1 cellular context compared by ENCODE assay signal in the genomic region with DNA sequence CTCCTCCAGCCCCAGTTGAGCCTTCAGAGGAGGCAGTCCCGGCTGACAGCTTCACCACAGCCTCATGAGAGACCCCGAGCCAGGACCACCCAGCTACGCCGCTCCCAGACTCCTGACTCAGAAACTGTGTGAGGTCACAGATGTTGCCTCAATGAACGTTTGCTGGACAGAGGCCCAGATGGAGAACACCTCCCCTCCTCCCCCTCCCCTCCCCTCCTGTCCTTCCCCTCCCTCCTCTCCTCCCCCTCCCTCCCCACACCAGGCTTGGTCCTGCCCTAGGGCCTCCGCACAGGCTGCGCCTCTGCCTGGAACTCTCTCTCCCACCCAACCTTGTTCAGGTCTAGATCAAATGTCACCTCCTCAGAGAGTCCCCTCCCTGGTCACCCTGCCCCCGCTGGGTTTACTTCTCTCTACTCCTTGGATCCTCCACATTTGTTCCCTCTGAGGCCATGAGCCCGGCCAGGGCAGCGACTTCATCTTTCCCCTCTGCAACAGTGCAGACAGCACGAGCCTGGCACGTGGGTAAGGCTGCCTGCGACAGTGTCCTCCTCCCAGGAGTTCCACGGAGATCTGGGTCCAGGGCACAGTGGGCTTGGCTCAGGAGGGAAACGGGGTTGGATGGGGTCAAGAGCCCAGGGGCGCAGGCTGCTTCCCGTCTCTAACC.
TF ChIP-seq lines count a peak whose summit lies in the region.

No MANE protein-coding gene starts in this region.

TF ChIP-seq in endothelial cell of umbilical vein, 7 proteins besides CTCF, POLR2A, EP300 and RAD21:
- TF ChIP-seq, protein P1, sequence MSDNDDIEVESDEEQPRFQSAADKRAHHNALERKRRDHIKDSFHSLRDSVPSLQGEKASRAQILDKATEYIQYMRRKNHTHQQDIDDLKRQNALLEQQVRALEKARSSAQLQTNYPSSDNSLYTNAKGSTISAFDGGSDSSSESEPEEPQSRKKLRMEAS (IDR thresholded peaks at IDR 0.05; ENCODE audit: insufficient read depth, insufficient read length): peak; percentile 41
- TF ChIP-seq JUN (IDR thresholded peaks at IDR 0.05; ENCODE audit: borderline replicate concordance, insufficient read depth, insufficient read length, low read depth): no peak
